ENCODE assay signal across 1 cellular context in the genomic region with DNA sequence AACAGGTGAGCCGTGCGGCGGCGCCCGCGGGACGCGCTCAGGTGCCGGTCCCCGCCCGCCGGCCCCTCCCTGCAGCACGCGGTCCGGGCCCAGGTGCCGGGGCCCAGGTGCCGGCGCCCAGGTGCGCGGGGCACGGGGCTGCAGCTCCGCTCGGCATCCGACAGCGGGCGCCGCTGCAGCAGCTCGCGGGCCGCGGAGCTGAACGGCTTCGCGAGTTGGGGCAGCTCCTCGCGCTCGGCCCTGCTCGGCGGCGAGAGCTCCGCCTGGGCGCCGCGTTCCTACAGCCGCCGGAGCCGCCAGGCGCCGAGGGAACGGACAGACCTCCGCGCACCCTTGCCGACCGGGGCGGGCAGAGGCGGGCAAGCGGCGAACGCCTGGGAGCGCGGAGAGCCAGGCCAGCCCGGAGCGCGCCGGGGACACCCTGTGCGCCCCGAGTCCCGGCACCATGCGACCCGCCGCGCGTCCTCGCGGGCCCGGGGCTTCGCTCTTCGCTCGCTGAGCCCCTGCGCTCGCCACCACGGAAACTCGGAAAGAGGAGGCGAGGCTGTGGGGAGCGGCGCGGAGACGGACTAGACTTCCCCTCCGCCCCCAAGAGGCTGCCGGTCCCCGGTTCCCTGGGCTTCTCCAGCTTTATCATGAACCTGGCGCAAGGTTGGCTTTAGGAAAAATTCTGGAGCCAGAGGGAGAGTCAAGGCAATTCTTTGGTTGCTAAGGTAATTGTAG.
TF ChIP-seq lines count a peak whose summit lies in the region.

A gene (plus strand): TSS at position 201 of the 723 bp plus-strand sequence.

TF ChIP-seq in GM12878, 131 proteins besides CTCF, POLR2A, EP300 and RAD21 (continued from another document and continues in another):
- TF ChIP-seq, protein P1, sequence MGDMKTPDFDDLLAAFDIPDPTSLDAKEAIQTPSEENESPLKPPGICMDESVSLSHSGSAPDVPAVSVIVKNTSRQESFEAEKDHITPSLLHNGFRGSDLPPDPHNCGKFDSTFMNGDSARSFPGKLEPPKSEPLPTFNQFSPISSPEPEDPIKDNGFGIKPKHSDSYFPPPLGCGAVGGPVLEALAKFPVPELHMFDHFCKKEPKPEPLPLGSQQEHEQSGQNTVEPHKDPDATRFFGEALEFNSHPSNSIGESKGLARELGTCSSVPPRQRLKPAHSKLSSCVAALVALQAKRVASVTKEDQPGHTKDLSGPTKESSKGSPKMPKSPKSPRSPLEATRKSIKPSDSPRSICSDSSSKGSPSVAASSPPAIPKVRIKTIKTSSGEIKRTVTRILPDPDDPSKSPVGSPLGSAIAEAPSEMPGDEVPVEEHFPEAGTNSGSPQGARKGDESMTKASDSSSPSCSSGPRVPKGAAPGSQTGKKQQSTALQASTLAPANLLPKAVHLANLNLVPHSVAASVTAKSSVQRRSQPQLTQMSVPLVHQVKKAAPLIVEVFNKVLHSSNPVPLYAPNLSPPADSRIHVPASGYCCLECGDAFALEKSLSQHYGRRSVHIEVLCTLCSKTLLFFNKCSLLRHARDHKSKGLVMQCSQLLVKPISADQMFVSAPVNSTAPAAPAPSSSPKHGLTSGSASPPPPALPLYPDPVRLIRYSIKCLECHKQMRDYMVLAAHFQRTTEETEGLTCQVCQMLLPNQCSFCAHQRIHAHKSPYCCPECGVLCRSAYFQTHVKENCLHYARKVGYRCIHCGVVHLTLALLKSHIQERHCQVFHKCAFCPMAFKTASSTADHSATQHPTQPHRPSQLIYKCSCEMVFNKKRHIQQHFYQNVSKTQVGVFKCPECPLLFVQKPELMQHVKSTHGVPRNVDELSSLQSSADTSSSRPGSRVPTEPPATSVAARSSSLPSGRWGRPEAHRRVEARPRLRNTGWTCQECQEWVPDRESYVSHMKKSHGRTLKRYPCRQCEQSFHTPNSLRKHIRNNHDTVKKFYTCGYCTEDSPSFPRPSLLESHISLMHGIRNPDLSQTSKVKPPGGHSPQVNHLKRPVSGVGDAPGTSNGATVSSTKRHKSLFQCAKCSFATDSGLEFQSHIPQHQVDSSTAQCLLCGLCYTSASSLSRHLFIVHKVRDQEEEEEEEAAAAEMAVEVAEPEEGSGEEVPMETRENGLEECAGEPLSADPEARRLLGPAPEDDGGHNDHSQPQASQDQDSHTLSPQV (IDR thresholded peaks at IDR 0.05) = no peak; the same call in 1 of the 2 replicates
- TF ChIP-seq, protein P2, sequence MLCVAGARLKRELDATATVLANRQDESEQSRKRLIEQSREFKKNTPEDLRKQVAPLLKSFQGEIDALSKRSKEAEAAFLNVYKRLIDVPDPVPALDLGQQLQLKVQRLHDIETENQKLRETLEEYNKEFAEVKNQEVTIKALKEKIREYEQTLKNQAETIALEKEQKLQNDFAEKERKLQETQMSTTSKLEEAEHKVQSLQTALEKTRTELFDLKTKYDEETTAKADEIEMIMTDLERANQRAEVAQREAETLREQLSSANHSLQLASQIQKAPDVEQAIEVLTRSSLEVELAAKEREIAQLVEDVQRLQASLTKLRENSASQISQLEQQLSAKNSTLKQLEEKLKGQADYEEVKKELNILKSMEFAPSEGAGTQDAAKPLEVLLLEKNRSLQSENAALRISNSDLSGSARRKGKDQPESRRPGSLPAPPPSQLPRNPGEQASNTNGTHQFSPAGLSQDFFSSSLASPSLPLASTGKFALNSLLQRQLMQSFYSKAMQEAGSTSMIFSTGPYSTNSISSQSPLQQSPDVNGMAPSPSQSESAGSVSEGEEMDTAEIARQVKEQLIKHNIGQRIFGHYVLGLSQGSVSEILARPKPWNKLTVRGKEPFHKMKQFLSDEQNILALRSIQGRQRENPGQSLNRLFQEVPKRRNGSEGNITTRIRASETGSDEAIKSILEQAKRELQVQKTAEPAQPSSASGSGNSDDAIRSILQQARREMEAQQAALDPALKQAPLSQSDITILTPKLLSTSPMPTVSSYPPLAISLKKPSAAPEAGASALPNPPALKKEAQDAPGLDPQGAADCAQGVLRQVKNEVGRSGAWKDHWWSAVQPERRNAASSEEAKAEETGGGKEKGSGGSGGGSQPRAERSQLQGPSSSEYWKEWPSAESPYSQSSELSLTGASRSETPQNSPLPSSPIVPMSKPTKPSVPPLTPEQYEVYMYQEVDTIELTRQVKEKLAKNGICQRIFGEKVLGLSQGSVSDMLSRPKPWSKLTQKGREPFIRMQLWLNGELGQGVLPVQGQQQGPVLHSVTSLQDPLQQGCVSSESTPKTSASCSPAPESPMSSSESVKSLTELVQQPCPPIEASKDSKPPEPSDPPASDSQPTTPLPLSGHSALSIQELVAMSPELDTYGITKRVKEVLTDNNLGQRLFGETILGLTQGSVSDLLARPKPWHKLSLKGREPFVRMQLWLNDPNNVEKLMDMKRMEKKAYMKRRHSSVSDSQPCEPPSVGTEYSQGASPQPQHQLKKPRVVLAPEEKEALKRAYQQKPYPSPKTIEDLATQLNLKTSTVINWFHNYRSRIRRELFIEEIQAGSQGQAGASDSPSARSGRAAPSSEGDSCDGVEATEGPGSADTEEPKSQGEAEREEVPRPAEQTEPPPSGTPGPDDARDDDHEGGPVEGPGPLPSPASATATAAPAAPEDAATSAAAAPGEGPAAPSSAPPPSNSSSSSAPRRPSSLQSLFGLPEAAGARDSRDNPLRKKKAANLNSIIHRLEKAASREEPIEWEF (IDR thresholded peaks at IDR 0.05; ENCODE audit: insufficient replicate concordance, low read depth, low read length) = no peak
- TF ChIP-seq JUNB (IDR thresholded peaks at IDR 0.05) (no peak), CHD1 (IDR thresholded peaks at IDR 0.05; ENCODE audit: low read depth, low read length) (no peak), NR2C1 (IDR thresholded peaks at IDR 0.05) (no peak), SUPT20H (IDR thresholded peaks at IDR 0.05; ENCODE audit: borderline replicate concordance, control insufficient read depth, low read depth, low read length) (no peak), CHD2 (IDR thresholded peaks at IDR 0.05; ENCODE audit: borderline replicate concordance, low read depth, low read length) (no peak), ZNF622 (IDR thresholded peaks at IDR 0.05) (no peak), CREB1 (IDR thresholded peaks at IDR 0.05; ENCODE audit: low read depth) (no peak; the same call in 1 of the 2 replicates), HDGF (IDR thresholded peaks at IDR 0.05) (no peak), MYB (IDR thresholded peaks at IDR 0.05; ENCODE audit: borderline replicate concordance, low read depth, low read length) (no peak), MTA3 (IDR thresholded peaks at IDR 0.05; ENCODE audit: borderline replicate concordance, low read length) (no peak), IRF4 (IDR thresholded peaks at IDR 0.05; ENCODE audit: low read depth, low read length) (no peak), KLF5 (IDR thresholded peaks at IDR 0.05; ENCODE audit: partially characterized antibody) (no peak)
- TF ChIP-seq, protein P3, sequence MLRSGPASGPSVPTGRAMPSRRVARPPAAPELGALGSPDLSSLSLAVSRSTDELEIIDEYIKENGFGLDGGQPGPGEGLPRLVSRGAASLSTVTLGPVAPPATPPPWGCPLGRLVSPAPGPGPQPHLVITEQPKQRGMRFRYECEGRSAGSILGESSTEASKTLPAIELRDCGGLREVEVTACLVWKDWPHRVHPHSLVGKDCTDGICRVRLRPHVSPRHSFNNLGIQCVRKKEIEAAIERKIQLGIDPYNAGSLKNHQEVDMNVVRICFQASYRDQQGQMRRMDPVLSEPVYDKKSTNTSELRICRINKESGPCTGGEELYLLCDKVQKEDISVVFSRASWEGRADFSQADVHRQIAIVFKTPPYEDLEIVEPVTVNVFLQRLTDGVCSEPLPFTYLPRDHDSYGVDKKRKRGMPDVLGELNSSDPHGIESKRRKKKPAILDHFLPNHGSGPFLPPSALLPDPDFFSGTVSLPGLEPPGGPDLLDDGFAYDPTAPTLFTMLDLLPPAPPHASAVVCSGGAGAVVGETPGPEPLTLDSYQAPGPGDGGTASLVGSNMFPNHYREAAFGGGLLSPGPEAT (IDR thresholded peaks at IDR 0.05; ENCODE audit: low read depth) = no peak
- TF ChIP-seq, protein P4, sequence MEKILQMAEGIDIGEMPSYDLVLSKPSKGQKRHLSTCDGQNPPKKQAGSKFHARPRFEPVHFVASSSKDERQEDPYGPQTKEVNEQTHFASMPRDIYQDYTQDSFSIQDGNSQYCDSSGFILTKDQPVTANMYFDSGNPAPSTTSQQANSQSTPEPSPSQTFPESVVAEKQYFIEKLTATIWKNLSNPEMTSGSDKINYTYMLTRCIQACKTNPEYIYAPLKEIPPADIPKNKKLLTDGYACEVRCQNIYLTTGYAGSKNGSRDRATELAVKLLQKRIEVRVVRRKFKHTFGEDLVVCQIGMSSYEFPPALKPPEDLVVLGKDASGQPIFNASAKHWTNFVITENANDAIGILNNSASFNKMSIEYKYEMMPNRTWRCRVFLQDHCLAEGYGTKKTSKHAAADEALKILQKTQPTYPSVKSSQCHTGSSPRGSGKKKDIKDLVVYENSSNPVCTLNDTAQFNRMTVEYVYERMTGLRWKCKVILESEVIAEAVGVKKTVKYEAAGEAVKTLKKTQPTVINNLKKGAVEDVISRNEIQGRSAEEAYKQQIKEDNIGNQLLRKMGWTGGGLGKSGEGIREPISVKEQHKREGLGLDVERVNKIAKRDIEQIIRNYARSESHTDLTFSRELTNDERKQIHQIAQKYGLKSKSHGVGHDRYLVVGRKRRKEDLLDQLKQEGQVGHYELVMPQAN (conservative IDR thresholded peaks at IDR 0.05) = no peak
- TF ChIP-seq, protein P5, sequence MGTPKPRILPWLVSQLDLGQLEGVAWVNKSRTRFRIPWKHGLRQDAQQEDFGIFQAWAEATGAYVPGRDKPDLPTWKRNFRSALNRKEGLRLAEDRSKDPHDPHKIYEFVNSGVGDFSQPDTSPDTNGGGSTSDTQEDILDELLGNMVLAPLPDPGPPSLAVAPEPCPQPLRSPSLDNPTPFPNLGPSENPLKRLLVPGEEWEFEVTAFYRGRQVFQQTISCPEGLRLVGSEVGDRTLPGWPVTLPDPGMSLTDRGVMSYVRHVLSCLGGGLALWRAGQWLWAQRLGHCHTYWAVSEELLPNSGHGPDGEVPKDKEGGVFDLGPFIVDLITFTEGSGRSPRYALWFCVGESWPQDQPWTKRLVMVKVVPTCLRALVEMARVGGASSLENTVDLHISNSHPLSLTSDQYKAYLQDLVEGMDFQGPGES (IDR thresholded peaks at IDR 0.05) = no peak
- TF ChIP-seq, protein P6, sequence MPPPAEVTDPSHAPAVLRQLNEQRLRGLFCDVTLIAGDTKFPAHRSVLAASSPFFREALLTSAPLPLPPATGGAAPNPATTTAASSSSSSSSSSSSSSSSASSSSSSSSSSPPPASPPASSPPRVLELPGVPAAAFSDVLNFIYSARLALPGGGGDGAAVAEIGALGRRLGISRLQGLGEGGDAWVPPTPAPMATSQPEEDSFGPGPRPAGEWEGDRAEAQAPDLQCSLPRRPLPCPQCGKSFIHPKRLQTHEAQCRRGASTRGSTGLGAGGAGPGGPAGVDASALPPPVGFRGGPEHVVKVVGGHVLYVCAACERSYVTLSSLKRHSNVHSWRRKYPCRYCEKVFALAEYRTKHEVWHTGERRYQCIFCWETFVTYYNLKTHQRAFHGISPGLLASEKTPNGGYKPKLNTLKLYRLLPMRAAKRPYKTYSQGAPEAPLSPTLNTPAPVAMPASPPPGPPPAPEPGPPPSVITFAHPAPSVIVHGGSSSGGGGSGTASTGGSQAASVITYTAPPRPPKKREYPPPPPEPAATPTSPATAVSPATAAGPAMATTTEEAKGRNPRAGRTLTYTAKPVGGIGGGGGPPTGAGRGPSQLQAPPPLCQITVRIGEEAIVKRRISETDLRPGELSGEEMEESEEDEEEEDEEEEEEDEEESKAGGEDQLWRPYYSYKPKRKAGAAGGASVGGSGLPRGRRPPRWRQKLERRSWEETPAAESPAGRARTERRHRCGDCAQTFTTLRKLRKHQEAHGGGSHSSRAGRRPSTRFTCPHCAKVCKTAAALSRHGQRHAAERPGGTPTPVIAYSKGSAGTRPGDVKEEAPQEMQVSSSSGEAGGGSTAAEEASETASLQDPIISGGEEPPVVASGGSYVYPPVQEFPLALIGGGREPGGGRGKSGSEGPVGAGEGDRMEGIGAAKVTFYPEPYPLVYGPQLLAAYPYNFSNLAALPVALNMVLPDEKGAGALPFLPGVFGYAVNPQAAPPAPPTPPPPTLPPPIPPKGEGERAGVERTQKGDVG (CRISPR knock-in tag; IDR thresholded peaks at IDR 0.05) = no peak
- TF ChIP-seq, protein P7, sequence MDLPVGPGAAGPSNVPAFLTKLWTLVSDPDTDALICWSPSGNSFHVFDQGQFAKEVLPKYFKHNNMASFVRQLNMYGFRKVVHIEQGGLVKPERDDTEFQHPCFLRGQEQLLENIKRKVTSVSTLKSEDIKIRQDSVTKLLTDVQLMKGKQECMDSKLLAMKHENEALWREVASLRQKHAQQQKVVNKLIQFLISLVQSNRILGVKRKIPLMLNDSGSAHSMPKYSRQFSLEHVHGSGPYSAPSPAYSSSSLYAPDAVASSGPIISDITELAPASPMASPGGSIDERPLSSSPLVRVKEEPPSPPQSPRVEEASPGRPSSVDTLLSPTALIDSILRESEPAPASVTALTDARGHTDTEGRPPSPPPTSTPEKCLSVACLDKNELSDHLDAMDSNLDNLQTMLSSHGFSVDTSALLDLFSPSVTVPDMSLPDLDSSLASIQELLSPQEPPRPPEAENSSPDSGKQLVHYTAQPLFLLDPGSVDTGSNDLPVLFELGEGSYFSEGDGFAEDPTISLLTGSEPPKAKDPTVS (IDR thresholded peaks at IDR 0.05; ENCODE audit: low read depth, low read length) = no peak
- TF ChIP-seq, protein P8, sequence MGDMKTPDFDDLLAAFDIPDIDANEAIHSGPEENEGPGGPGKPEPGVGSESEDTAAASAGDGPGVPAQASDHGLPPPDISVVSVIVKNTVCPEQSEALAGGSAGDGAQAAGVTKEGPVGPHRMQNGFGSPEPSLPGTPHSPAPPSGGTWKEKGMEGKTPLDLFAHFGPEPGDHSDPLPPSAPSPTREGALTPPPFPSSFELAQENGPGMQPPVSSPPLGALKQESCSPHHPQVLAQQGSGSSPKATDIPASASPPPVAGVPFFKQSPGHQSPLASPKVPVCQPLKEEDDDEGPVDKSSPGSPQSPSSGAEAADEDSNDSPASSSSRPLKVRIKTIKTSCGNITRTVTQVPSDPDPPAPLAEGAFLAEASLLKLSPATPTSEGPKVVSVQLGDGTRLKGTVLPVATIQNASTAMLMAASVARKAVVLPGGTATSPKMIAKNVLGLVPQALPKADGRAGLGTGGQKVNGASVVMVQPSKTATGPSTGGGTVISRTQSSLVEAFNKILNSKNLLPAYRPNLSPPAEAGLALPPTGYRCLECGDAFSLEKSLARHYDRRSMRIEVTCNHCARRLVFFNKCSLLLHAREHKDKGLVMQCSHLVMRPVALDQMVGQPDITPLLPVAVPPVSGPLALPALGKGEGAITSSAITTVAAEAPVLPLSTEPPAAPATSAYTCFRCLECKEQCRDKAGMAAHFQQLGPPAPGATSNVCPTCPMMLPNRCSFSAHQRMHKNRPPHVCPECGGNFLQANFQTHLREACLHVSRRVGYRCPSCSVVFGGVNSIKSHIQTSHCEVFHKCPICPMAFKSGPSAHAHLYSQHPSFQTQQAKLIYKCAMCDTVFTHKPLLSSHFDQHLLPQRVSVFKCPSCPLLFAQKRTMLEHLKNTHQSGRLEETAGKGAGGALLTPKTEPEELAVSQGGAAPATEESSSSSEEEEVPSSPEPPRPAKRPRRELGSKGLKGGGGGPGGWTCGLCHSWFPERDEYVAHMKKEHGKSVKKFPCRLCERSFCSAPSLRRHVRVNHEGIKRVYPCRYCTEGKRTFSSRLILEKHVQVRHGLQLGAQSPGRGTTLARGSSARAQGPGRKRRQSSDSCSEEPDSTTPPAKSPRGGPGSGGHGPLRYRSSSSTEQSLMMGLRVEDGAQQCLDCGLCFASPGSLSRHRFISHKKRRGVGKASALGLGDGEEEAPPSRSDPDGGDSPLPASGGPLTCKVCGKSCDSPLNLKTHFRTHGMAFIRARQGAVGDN (IDR thresholded peaks at IDR 0.05) = peak; percentile 88
